20 cellular contexts compared by ENCODE assay signal in the genomic region with DNA sequence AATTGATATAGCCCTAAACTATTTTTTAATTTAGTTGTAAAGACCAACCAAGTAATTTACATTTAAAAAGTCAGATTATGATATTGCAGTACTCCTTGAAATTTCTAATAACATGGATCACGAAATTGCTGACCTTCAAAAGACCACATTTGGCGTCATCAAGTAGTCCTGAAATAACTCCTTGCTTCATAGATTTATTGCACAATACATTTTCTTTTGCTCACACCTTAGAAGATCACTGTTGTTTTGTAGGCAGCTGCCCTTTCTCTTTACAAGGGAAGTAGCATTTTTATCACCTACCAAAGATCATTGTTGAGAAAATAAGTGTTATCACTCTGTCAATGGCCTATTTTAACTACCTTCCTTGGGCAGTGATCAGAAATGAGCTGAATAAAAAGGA.
DNase-seq lines count a peak whose midpoint lies in the region; ATAC-seq, FAIRE-seq and TF ChIP-seq lines count a peak whose summit lies in the region.
"Had no signal": no experiment of that assay in that cellular context is flagged by ENCODE, and none has a peak within 500 bp of the region (broad histone marks: within the 10 kb centered on the region; RNA-seq: fewer than 3 reads in every experiment).

No MANE protein-coding gene starts in this region.

- H3K9ac ChIP-seq in GM23248 (no peak overlapping the region), H1 (replicated peaks in 1 of 4; ENCODE audit: extremely low read depth in 1 of 4, low read depth in 3 of 4, low read length in 3 of 4) (no peak overlapping the region)

- TF ChIP-seq EP300 in H1 (IDR thresholded peaks at IDR 0.05; ENCODE audit: borderline replicate concordance in 1 of 2, low read depth in 2 of 2, low read length in 2 of 2) (no peak), suprapubic skin (IDR thresholded peaks at IDR 0.05) (no peak)

- POLR2A ChIA-PET in H1 (lab: Charles Lee; ENCODE audit: partially characterized antibody), result no interaction called here

- no peak overlapping the region for H2BK12ac ChIP-seq in H1 (ENCODE audit: low read depth, low read length)

- H3K4me3 ChIP-seq in GM23248 (no peak overlapping the region), H1 (ENCODE audit: extremely low read depth in 1 of 4, insufficient read depth in 2 of 4, low read depth in 3 of 4, low read length in 4 of 4) (no peak overlapping the region), suprapubic skin (no peak overlapping the region), SJCRH30 (no peak overlapping the region)
- H3K4me3 ChIP-seq: A549 had no signal

- no peak for ATAC-seq in T-helper 17 cell
- ATAC-seq: A549; CD8-positive, alpha-beta T cell; HCT116 had no signal

- no peaks in the 10 kb centered on the region for H3K9me3 ChIP-seq in GM23248 (ENCODE audit: low read depth)
- no peaks in the 10 kb centered on the region; a peak in 1 of 4 replicates for H3K9me3 ChIP-seq in H1 (ENCODE audit: insufficient read depth in 2 of 2, low read depth in 1 of 2, low read length in 1 of 2)
- no peaks in the 10 kb centered on the region for H3K9me3 ChIP-seq in suprapubic skin
- no peaks in the 10 kb centered on the region for H3K9me3 ChIP-seq in SJCRH30 (replicated peaks)
- no peaks in the 10 kb centered on the region for H3K9me3 ChIP-seq in T-helper 17 cell (ENCODE audit: control insufficient read depth, low read length, poor library complexity, severe bottlenecking)
- H3K9me3 ChIP-seq: A549 had no signal

- in situ Hi-C loops in GM23248 (cut with MboI), result no loop called here

- no peak overlapping the region for H3K4me3 Mint-ChIP-seq in T-helper 17 cell
- H3K4me3 Mint-ChIP-seq: CD14-positive monocyte; CD8-positive, alpha-beta T cell had no signal

- FAIRE-seq in H1 (lab: Jason Lieb, UNC), result no peak
- FAIRE-seq: A549, D721Med, G401.6, GM12891 had no signal

- no peaks in the 10 kb centered on the region for H3K23me2 ChIP-seq in H1 (ENCODE audit: low read depth, low read length)

- H4K91ac ChIP-seq in H1 (replicated peaks; ENCODE audit: insufficient read length, low read length), result no peak overlapping the region

- H2BK5ac ChIP-seq in H1 (ENCODE audit: low read depth, low read length), result no peak overlapping the region

- CTCF ChIA-PET in H1 (lab: Charles Lee; ENCODE audit: partially characterized antibody), result no interaction called here

- DNase-seq in GM23248 (peak; percentile 21), NCI-H460 (ENCODE audit: extremely low read depth, low read depth) (peak; percentile 53), H1 (ENCODE audit: low read depth in 1 of 2, low spot score in 2 of 2) (no peak), iris pigment epithelial cell (ENCODE audit: low read depth) (peak; percentile 18), suprapubic skin (ENCODE audit: low spot score in 2 of 2) (no peak), SK-N-DZ (ENCODE audit: low spot score) (no peak), SJCRH30 (no peak), T-helper 17 cell (no peak)
- DNase-seq: CD8-positive, alpha-beta T cell; COR-L47; DMS153; DMS79 treated with DMSO at 0.1 percent for 48 hours; EL had no signal

- H3K9me2 ChIP-seq in GM23248 (ENCODE audit: insufficient read depth), result no peaks in the 10 kb centered on the region; the same call in 1 of the 2 replicates

- H3K18ac ChIP-seq in H1 (ENCODE audit: extremely low read depth, low read length), result no peak overlapping the region

- H3K27ac ChIP-seq in GM23248 (no peak overlapping the region), H1 (ENCODE audit: low read depth, low read length) (no peak overlapping the region), suprapubic skin (no peak overlapping the region), SJCRH30 (no peak overlapping the region)
- H3K27ac ChIP-seq: A549, HL-60 had no signal

- H2AFZ ChIP-seq in GM23248 (no peak overlapping the region), H1 (ENCODE audit: low read length) (no peak overlapping the region)

- no peak overlapping the region for H3K4me2 ChIP-seq in GM23248 (ENCODE audit: unreplicated experiment)
- H3K4me2 ChIP-seq in H1 (ENCODE audit: insufficient read depth in 1 of 2, low read depth in 2 of 2, low read length in 2 of 2), result no peak overlapping the region
- H3K4me2 ChIP-seq: A549 had no signal

- H3K79me1 ChIP-seq in H1 (ENCODE audit: low read depth, low read length), result no peaks in the 10 kb centered on the region

- H4K20me1 ChIP-seq in GM23248 (ENCODE audit: insufficient read depth), result no peaks in the 10 kb centered on the region
- no peaks in the 10 kb centered on the region for H4K20me1 ChIP-seq in H1 (replicated peaks in 1 of 2; ENCODE audit: control insufficient read depth in 1 of 2, insufficient read depth in 2 of 2, low read length in 2 of 2)

- no peaks in the 10 kb centered on the region for H3F3A ChIP-seq in GM23248 (ENCODE audit: insufficient read depth)

- H3K36me3 Mint-ChIP-seq in T-helper 17 cell (ENCODE audit: low read depth), result no peaks in the 10 kb centered on the region
- H3K36me3 Mint-ChIP-seq: CD14-positive monocyte; CD8-positive, alpha-beta T cell had no signal

- WGBS in GM23248 (ENCODE audit: low coverage in 1 of 2, low lambda C conversion rate in 2 of 2, missing lambda C conversion rate in 2 of 2), 2 experiments, result 18 to 30% methylated on average over 2 of the region's 2 CpGs
- 97% methylated on average over 2 of the region's 2 CpGs; no CpG with 5 or more reads in 1 of the 2 experiments for WGBS in H1 (ENCODE audit: extremely low coverage in 1 of 2, insufficient coverage in 1 of 2, insufficient read length in 1 of 2, insufficient replicate concordance in 2 of 2, low coverage in 1 of 2, low lambda C conversion rate in 2 of 2, missing lambda C conversion rate in 1 of 2), 2 experiments
- 85% methylated on average over 2 of the region's 2 CpGs for WGBS in suprapubic skin

- H2BK20ac ChIP-seq in H1 (ENCODE audit: low read length), result no peak overlapping the region

- H3K27me3 Mint-ChIP-seq in T-helper 17 cell, result no peaks in the 10 kb centered on the region

- H4K8ac ChIP-seq in H1 (ENCODE audit: extremely low read depth, insufficient read depth, low read length), result no peak overlapping the region

- H2BK120ac ChIP-seq in H1 (replicated peaks; ENCODE audit: low read depth, low read length), result no peak overlapping the region

- H3K23ac ChIP-seq in H1 (ENCODE audit: insufficient read length), result no peak overlapping the region

- no peak overlapping the region for H2BK15ac ChIP-seq in H1 (ENCODE audit: low read length)

- no peak overlapping the region for H3K14ac ChIP-seq in H1 (ENCODE audit: insufficient read length)

- TF ChIP-seq RAD21 in H1 (IDR thresholded peaks at IDR 0.05 in 1 of 2, conservative IDR thresholded peaks at IDR 0.05 in 1 of 2; ENCODE audit: low read depth in 2 of 2, low read length in 2 of 2), result no peak

- TF ChIP-seq CTCF in H1 (IDR thresholded peaks at IDR 0.05; ENCODE audit: control extremely low read depth in 1 of 3, insufficient read depth in 1 of 3, low read depth in 1 of 3, low read length in 3 of 3) (no peak), suprapubic skin (IDR thresholded peaks at IDR 0.05) (no peak)

- H3K4ac ChIP-seq in H1 (replicated peaks; ENCODE audit: insufficient read length, low read depth, low read length), result no peak overlapping the region

- H3K4me1 Mint-ChIP-seq in T-helper 17 cell, result no peaks in the 10 kb centered on the region
- H3K4me1 Mint-ChIP-seq: CD14-positive monocyte had no signal

- no peak overlapping the region for H3K56ac ChIP-seq in H1 (replicated peaks; ENCODE audit: insufficient read length, low read depth, low read length)

- no peaks in the 10 kb centered on the region for H3K36me3 ChIP-seq in GM23248 (ENCODE audit: low read depth)
- no peaks in the 10 kb centered on the region for H3K36me3 ChIP-seq in H1 (ENCODE audit: control insufficient read depth in 2 of 4, insufficient read depth in 4 of 4, low read length in 3 of 4)
- H3K36me3 ChIP-seq in suprapubic skin, result no peaks in the 10 kb centered on the region
- no peaks in the 10 kb centered on the region for H3K36me3 ChIP-seq in SJCRH30

- H3K27ac Mint-ChIP-seq in T-helper 17 cell, result no peak overlapping the region
- H3K27ac Mint-ChIP-seq: CD14-positive monocyte; CD8-positive, alpha-beta T cell had no signal

- 0 out of 2 replicates have a peak, but pooled peaks cover 3% of the 10 kb centered on the region for H3K4me1 ChIP-seq in GM23248 (ENCODE audit: insufficient read depth)
- H3K4me1 ChIP-seq in H1 (replicated peaks in 1 of 4; ENCODE audit: control insufficient read depth in 3 of 4, insufficient read depth in 4 of 4, low read length in 3 of 4), result peaks cover 0 to 3% (median 0%) of the 10 kb centered on the region in 4 experiments; a peak in 1 of 7 replicates
- no peaks in the 10 kb centered on the region for H3K4me1 ChIP-seq in suprapubic skin
- no peaks in the 10 kb centered on the region for H3K4me1 ChIP-seq in SJCRH30
- H3K4me1 ChIP-seq: A549 had no signal

- no peaks in the 10 kb centered on the region for H3K27me3 ChIP-seq in GM23248 (replicated peaks; ENCODE audit: insufficient read depth)
- no peaks in the 10 kb centered on the region for H3K27me3 ChIP-seq in H1 (replicated peaks in 1 of 4; ENCODE audit: control insufficient read depth in 3 of 4, extremely low read depth in 1 of 4, insufficient read depth in 3 of 4, low read length in 3 of 4)
- H3K27me3 ChIP-seq in suprapubic skin, result no peaks in the 10 kb centered on the region
- no peaks in the 10 kb centered on the region for H3K27me3 ChIP-seq in SJCRH30

- H3K79me2 ChIP-seq in GM23248 (ENCODE audit: insufficient read depth) (no peaks in the 10 kb centered on the region), H1 (ENCODE audit: control insufficient read depth in 1 of 2, insufficient read depth in 2 of 2, low read length in 2 of 2) (no peaks in the 10 kb centered on the region)

- no peak for TF ChIP-seq POLR2A in H1 (IDR thresholded peaks at IDR 0.05; ENCODE audit: control extremely low read depth in 1 of 2, low read depth in 2 of 2, low read length in 2 of 2)
- TF ChIP-seq POLR2A in suprapubic skin (IDR thresholded peaks at IDR 0.05), result no peak

- H2AK5ac ChIP-seq in H1 (ENCODE audit: low read depth, low read length), result no peak overlapping the region

- no peak overlapping the region for H4K5ac ChIP-seq in H1 (ENCODE audit: insufficient read length, low read depth, low read length)

TF ChIP-seq in H1, 55 proteins besides CTCF, POLR2A, EP300 and RAD21 (continues in another document):
- TF ChIP-seq, protein P1, sequence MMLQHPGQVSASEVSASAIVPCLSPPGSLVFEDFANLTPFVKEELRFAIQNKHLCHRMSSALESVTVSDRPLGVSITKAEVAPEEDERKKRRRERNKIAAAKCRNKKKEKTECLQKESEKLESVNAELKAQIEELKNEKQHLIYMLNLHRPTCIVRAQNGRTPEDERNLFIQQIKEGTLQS (IDR thresholded peaks at IDR 0.05; ENCODE audit: insufficient read depth, low read depth, low read length), result no peak
- no peak for TF ChIP-seq MAFK (IDR thresholded peaks at IDR 0.05; ENCODE audit: low read depth, low read length)
- TF ChIP-seq CEBPB (IDR thresholded peaks at IDR 0.05; ENCODE audit: low read depth, low read length), result 0 out of 2 replicates have a peak, but pooled peaks have one; percentile 62
- TF ChIP-seq SIX5 (IDR thresholded peaks at IDR 0.05; ENCODE audit: low read depth, low read length), result no peak

Comparison
In these comparisons a context has a peak if more than half of its experiments do, and no peak if none do; other contexts are left out.
1. DNase-seq: peak in GM23248 (single experiment), NCI-H460 (single experiment) and iris pigment epithelial cell (single experiment); none in H1 (0 of 2), suprapubic skin (0 of 2), SK-N-DZ (single experiment), SJCRH30 (0 of 2) and T-helper 17 cell (0 of 3).